1 cellular context compared by ENCODE assay signal in genomic region chr16:3065069-3065741, GRCh38.
TF ChIP-seq lines count a peak whose summit lies in the region.

TSS of gene IL32 (plus strand) at chr16:3065640. CDS start at chr16:3065812, 172 bp downstream.

TF ChIP-seq in HepG2, 621 proteins besides CTCF, POLR2A, EP300 and RAD21 (continued from another document and continues in another):
- TF ChIP-seq, protein P1, sequence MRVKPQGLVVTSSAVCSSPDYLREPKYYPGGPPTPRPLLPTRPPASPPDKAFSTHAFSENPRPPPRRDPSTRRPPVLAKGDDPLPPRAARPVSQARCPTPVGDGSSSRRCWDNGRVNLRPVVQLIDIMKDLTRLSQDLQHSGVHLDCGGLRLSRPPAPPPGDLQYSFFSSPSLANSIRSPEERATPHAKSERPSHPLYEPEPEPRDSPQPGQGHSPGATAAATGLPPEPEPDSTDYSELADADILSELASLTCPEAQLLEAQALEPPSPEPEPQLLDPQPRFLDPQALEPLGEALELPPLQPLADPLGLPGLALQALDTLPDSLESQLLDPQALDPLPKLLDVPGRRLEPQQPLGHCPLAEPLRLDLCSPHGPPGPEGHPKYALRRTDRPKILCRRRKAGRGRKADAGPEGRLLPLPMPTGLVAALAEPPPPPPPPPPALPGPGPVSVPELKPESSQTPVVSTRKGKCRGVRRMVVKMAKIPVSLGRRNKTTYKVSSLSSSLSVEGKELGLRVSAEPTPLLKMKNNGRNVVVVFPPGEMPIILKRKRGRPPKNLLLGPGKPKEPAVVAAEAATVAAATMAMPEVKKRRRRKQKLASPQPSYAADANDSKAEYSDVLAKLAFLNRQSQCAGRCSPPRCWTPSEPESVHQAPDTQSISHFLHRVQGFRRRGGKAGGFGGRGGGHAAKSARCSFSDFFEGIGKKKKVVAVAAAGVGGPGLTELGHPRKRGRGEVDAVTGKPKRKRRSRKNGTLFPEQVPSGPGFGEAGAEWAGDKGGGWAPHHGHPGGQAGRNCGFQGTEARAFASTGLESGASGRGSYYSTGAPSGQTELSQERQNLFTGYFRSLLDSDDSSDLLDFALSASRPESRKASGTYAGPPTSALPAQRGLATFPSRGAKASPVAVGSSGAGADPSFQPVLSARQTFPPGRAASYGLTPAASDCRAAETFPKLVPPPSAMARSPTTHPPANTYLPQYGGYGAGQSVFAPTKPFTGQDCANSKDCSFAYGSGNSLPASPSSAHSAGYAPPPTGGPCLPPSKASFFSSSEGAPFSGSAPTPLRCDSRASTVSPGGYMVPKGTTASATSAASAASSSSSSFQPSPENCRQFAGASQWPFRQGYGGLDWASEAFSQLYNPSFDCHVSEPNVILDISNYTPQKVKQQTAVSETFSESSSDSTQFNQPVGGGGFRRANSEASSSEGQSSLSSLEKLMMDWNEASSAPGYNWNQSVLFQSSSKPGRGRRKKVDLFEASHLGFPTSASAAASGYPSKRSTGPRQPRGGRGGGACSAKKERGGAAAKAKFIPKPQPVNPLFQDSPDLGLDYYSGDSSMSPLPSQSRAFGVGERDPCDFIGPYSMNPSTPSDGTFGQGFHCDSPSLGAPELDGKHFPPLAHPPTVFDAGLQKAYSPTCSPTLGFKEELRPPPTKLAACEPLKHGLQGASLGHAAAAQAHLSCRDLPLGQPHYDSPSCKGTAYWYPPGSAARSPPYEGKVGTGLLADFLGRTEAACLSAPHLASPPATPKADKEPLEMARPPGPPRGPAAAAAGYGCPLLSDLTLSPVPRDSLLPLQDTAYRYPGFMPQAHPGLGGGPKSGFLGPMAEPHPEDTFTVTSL (CRISPR knock-in tag; IDR thresholded peaks at IDR 0.05; ENCODE audit: borderline replicate concordance), result peak; percentile 55; the same call in 1 of the 2 replicates
- TF ChIP-seq MLX (CRISPR knock-in tag; IDR thresholded peaks at IDR 0.05) (peak; percentile 49; the same call in 1 of the 2 replicates), KLF16 (CRISPR knock-in tag; IDR thresholded peaks at IDR 0.05) (peak in 1 of 2 experiments; percentile 77; a peak in 1 of 4 replicates), MED8 (CRISPR knock-in tag; IDR thresholded peaks at IDR 0.05; ENCODE audit: insufficient replicate concordance) (no peak), RCOR2 (CRISPR knock-in tag; IDR thresholded peaks at IDR 0.05) (0 out of 2 replicates have a peak, but pooled peaks have one; percentile 32), ZNF275 (CRISPR knock-in tag; IDR thresholded peaks at IDR 0.05; ENCODE audit: borderline replicate concordance) (no peak), ZNF780A (CRISPR knock-in tag; IDR thresholded peaks at IDR 0.05) (no peak), GLI4 (CRISPR knock-in tag; IDR thresholded peaks at IDR 0.05; ENCODE audit: borderline replicate concordance) (peak; percentile 85; the same call in 1 of the 2 replicates), ZNF251 (CRISPR knock-in tag; IDR thresholded peaks at IDR 0.05) (no peak; the same call in 1 of the 2 replicates), ZNF121 (CRISPR knock-in tag; IDR thresholded peaks at IDR 0.05) (no peak), MTERF4 (CRISPR knock-in tag; IDR thresholded peaks at IDR 0.05) (peak; percentile 25; the same call in 1 of the 2 replicates), ZEB1 (IDR thresholded peaks at IDR 0.05; ENCODE audit: insufficient replicate concordance, low read depth) (peak; percentile 36), FOXC1 (CRISPR knock-in tag; IDR thresholded peaks at IDR 0.05; ENCODE audit: borderline replicate concordance) (0 out of 2 replicates have a peak, but pooled peaks have one; percentile 61), TARDBP (CRISPR knock-in tag; IDR thresholded peaks at IDR 0.05) (peak; percentile 78), NAIF1 (CRISPR knock-in tag; IDR thresholded peaks at IDR 0.05; ENCODE audit: borderline replicate concordance) (0 out of 2 replicates have a peak, but pooled peaks have one; percentile 61), SMARCE1 (IDR thresholded peaks at IDR 0.05; ENCODE audit: borderline replicate concordance) (no peak), RFX5 (IDR thresholded peaks at IDR 0.05; ENCODE audit: low read depth, low read length) (no peak), ZNF543 (CRISPR knock-in tag; IDR thresholded peaks at IDR 0.05) (no peak), ZNF574 (CRISPR knock-in tag; IDR thresholded peaks at IDR 0.05) (0 out of 2 replicates have a peak, but pooled peaks have one; percentile 49), ZNF256 (CRISPR knock-in tag; conservative IDR thresholded peaks at IDR 0.05) (no peak), ZNF550 (CRISPR knock-in tag; IDR thresholded peaks at IDR 0.05; ENCODE audit: borderline replicate concordance) (no peak), SAP130 (CRISPR knock-in tag; IDR thresholded peaks at IDR 0.05; ENCODE audit: low read depth) (peak; percentile 94), NFATC3 (CRISPR knock-in tag; IDR thresholded peaks at IDR 0.05) (no peak), UBTF (CRISPR knock-in tag; IDR thresholded peaks at IDR 0.05) (0 out of 2 replicates have a peak, but pooled peaks have one; percentile 12), ZBTB38 (CRISPR knock-in tag; IDR thresholded peaks at IDR 0.05) (0 out of 2 replicates have a peak, but pooled peaks have one; percentile 41), ARID3A (IDR thresholded peaks at IDR 0.05; ENCODE audit: low read depth, low read length) (no peak), TBP (CRISPR knock-in tag; IDR thresholded peaks at IDR 0.05) (no peak), ZFX (CRISPR knock-in tag; IDR thresholded peaks at IDR 0.05; ENCODE audit: low read depth) (peak; percentile 61), ZNF354B (CRISPR knock-in tag; IDR thresholded peaks at IDR 0.05) (no peak), ZNF83 (CRISPR knock-in tag; IDR thresholded peaks at IDR 0.05; ENCODE audit: borderline replicate concordance) (peak; percentile 14; the same call in 1 of the 2 replicates), SRY (CRISPR knock-in tag; IDR thresholded peaks at IDR 0.05) (peak; percentile 81)
- TF ChIP-seq, protein P2, sequence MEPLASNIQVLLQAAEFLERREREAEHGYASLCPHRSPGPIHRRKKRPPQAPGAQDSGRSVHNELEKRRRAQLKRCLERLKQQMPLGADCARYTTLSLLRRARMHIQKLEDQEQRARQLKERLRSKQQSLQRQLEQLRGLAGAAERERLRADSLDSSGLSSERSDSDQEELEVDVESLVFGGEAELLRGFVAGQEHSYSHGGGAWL (CRISPR knock-in tag; IDR thresholded peaks at IDR 0.05), result 0 out of 2 replicates have a peak, but pooled peaks have one; percentile 25
- TF ChIP-seq, protein P3, sequence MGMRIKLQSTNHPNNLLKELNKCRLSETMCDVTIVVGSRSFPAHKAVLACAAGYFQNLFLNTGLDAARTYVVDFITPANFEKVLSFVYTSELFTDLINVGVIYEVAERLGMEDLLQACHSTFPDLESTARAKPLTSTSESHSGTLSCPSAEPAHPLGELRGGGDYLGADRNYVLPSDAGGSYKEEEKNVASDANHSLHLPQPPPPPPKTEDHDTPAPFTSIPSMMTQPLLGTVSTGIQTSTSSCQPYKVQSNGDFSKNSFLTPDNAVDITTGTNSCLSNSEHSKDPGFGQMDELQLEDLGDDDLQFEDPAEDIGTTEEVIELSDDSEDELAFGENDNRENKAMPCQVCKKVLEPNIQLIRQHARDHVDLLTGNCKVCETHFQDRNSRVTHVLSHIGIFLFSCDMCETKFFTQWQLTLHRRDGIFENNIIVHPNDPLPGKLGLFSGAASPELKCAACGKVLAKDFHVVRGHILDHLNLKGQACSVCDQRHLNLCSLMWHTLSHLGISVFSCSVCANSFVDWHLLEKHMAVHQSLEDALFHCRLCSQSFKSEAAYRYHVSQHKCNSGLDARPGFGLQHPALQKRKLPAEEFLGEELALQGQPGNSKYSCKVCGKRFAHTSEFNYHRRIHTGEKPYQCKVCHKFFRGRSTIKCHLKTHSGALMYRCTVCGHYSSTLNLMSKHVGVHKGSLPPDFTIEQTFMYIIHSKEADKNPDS (CRISPR knock-in tag; IDR thresholded peaks at IDR 0.05), result peak; percentile 43; the same call in 1 of the 2 replicates
- TF ChIP-seq, protein P4, sequence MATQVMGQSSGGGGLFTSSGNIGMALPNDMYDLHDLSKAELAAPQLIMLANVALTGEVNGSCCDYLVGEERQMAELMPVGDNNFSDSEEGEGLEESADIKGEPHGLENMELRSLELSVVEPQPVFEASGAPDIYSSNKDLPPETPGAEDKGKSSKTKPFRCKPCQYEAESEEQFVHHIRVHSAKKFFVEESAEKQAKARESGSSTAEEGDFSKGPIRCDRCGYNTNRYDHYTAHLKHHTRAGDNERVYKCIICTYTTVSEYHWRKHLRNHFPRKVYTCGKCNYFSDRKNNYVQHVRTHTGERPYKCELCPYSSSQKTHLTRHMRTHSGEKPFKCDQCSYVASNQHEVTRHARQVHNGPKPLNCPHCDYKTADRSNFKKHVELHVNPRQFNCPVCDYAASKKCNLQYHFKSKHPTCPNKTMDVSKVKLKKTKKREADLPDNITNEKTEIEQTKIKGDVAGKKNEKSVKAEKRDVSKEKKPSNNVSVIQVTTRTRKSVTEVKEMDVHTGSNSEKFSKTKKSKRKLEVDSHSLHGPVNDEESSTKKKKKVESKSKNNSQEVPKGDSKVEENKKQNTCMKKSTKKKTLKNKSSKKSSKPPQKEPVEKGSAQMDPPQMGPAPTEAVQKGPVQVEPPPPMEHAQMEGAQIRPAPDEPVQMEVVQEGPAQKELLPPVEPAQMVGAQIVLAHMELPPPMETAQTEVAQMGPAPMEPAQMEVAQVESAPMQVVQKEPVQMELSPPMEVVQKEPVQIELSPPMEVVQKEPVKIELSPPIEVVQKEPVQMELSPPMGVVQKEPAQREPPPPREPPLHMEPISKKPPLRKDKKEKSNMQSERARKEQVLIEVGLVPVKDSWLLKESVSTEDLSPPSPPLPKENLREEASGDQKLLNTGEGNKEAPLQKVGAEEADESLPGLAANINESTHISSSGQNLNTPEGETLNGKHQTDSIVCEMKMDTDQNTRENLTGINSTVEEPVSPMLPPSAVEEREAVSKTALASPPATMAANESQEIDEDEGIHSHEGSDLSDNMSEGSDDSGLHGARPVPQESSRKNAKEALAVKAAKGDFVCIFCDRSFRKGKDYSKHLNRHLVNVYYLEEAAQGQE (IDR thresholded peaks at IDR 0.05; ENCODE audit: borderline replicate concordance in 1 of 2, low read depth in 1 of 2, low read length in 2 of 2), result peak in 1 of 2 experiments; percentile 13; a peak in 1 of 4 replicates
